2 cellular contexts compared by ENCODE assay signal in the genomic region with DNA sequence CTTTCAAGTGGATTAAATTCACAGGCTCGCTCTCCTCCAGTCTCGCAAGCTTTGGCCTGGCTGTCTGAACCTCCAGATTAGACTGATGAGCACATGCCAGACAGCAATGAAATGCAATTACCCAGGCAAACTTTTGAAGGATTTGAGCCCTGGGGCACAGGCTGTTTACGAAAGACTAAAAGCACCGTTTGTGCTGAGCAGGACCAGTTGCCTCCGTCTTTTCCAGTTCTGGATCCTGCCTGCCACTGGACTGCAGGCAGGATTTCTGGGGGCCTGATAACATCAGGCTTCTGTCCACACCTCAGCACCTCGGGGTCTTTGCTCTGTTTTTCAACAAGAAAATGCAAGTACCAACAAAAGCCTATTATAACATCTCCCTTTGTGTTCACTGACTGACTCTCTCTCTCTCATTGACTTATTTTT.
TF ChIP-seq lines count a peak whose summit lies in the region.

No MANE protein-coding gene starts in this region.

TF ChIP-seq in IMR-90, 13 proteins besides CTCF, POLR2A, EP300 and RAD21:
- TF ChIP-seq, protein P1, sequence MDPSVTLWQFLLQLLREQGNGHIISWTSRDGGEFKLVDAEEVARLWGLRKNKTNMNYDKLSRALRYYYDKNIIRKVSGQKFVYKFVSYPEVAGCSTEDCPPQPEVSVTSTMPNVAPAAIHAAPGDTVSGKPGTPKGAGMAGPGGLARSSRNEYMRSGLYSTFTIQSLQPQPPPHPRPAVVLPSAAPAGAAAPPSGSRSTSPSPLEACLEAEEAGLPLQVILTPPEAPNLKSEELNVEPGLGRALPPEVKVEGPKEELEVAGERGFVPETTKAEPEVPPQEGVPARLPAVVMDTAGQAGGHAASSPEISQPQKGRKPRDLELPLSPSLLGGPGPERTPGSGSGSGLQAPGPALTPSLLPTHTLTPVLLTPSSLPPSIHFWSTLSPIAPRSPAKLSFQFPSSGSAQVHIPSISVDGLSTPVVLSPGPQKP (IDR thresholded peaks at IDR 0.05; ENCODE audit: borderline replicate concordance, low read depth, low read length) = no peak
- TF ChIP-seq BHLHE40 (IDR thresholded peaks at IDR 0.05; ENCODE audit: low read depth, low read length) (no peak), MAZ (IDR thresholded peaks at IDR 0.05; ENCODE audit: borderline replicate concordance, low read depth, low read length) (no peak), FOS (IDR thresholded peaks at IDR 0.05; ENCODE audit: low read depth, low read length) (no peak), CHD1 (IDR thresholded peaks at IDR 0.05; ENCODE audit: low read depth, low read length) (no peak), RCOR1 (IDR thresholded peaks at IDR 0.05; ENCODE audit: insufficient replicate concordance, low read length) (no peak), CEBPB (IDR thresholded peaks at IDR 0.05; ENCODE audit: low read depth, low read length) (no peak), MXI1 (IDR thresholded peaks at IDR 0.05; ENCODE audit: borderline replicate concordance, low read depth, low read length) (no peak), SMC3 (IDR thresholded peaks at IDR 0.05; ENCODE audit: low read depth, low read length) (no peak), RFX5 (IDR thresholded peaks at IDR 0.05; ENCODE audit: low read depth, low read length) (no peak)

TF ChIP-seq in HepG2, 621 proteins besides CTCF, POLR2A, EP300 and RAD21:
- TF ChIP-seq POLR2AphosphoS2 (IDR thresholded peaks at IDR 0.05; ENCODE audit: low read depth, low read length) = no peak
- TF ChIP-seq, protein P2, sequence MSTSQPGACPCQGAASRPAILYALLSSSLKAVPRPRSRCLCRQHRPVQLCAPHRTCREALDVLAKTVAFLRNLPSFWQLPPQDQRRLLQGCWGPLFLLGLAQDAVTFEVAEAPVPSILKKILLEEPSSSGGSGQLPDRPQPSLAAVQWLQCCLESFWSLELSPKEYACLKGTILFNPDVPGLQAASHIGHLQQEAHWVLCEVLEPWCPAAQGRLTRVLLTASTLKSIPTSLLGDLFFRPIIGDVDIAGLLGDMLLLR (CRISPR knock-in tag; IDR thresholded peaks at IDR 0.05) = no peak
- no peak for TF ChIP-seq ZNF530 (CRISPR knock-in tag; IDR thresholded peaks at IDR 0.05; ENCODE audit: low read depth)
- no peak for TF ChIP-seq ZNF460 (CRISPR knock-in tag; IDR thresholded peaks at IDR 0.05; ENCODE audit: borderline replicate concordance)
- TF ChIP-seq, protein P3, sequence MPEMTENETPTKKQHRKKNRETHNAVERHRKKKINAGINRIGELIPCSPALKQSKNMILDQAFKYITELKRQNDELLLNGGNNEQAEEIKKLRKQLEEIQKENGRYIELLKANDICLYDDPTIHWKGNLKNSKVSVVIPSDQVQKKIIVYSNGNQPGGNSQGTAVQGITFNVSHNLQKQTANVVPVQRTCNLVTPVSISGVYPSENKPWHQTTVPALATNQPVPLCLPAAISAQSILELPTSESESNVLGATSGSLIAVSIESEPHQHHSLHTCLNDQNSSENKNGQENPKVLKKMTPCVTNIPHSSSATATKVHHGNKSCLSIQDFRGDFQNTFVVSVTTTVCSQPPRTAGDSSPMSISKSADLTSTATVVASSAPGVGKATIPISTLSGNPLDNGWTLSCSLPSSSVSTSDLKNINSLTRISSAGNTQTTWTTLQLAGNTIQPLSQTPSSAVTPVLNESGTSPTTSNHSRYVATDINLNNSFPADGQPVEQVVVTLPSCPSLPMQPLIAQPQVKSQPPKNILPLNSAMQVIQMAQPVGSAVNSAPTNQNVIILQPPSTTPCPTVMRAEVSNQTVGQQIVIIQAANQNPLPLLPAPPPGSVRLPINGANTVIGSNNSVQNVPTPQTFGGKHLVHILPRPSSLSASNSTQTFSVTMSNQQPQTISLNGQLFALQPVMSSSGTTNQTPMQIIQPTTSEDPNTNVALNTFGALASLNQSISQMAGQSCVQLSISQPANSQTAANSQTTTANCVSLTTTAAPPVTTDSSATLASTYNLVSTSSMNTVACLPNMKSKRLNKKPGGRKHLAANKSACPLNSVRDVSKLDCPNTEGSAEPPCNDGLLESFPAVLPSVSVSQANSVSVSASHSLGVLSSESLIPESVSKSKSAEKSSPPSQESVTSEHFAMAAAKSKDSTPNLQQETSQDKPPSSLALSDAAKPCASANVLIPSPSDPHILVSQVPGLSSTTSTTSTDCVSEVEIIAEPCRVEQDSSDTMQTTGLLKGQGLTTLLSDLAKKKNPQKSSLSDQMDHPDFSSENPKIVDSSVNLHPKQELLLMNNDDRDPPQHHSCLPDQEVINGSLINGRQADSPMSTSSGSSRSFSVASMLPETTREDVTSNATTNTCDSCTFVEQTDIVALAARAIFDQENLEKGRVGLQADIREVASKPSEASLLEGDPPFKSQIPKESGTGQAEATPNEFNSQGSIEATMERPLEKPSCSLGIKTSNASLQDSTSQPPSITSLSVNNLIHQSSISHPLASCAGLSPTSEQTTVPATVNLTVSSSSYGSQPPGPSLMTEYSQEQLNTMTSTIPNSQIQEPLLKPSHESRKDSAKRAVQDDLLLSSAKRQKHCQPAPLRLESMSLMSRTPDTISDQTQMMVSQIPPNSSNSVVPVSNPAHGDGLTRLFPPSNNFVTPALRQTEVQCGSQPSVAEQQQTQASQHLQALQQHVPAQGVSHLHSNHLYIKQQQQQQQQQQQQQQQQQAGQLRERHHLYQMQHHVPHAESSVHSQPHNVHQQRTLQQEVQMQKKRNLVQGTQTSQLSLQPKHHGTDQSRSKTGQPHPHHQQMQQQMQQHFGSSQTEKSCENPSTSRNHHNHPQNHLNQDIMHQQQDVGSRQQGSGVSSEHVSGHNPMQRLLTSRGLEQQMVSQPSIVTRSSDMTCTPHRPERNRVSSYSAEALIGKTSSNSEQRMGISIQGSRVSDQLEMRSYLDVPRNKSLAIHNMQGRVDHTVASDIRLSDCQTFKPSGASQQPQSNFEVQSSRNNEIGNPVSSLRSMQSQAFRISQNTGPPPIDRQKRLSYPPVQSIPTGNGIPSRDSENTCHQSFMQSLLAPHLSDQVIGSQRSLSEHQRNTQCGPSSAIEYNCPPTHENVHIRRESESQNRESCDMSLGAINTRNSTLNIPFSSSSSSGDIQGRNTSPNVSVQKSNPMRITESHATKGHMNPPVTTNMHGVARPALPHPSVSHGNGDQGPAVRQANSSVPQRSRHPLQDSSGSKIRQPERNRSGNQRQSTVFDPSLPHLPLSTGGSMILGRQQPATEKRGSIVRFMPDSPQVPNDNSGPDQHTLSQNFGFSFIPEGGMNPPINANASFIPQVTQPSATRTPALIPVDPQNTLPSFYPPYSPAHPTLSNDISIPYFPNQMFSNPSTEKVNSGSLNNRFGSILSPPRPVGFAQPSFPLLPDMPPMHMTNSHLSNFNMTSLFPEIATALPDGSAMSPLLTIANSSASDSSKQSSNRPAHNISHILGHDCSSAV (CRISPR knock-in tag; IDR thresholded peaks at IDR 0.05; ENCODE audit: borderline replicate concordance) = no peak
TF ChIP-seq in HepG2: peak in this region for 0.
